ENCODE assay signal across 33 cellular contexts in genomic region chr1:211068976-211069375, GRCh38.
DNase-seq lines count a peak whose midpoint lies in the region; ATAC-seq, FAIRE-seq and TF ChIP-seq lines count a peak whose summit lies in the region.
"Had no signal": no experiment of that assay in that cellular context is flagged by ENCODE, and none has a peak within 500 bp of the region (broad histone marks: within the 10 kb centered on the region; RNA-seq: fewer than 3 reads in every experiment).

No MANE protein-coding gene starts in this region.

- intact Hi-C loops in MCF 10A (cut with micrococcal nuclease) (no loop called here), breast epithelium (cut with DNase I; ENCODE audit: low total_unique reads) (no loop called here)

- no peaks in the 10 kb centered on the region for H3K79me2 ChIP-seq in keratinocyte (ENCODE audit: control insufficient read depth, insufficient read depth, low read length)

- no peak for FAIRE-seq in keratinocyte (lab: Jason Lieb, UNC)

- H3K4me3 Mint-ChIP-seq in MCF 10A (ENCODE audit: unreplicated experiment) = peak overlapping the region; percentile 3
- H3K4me3 Mint-ChIP-seq: activated CD4-positive, alpha-beta T cell treated with anti-CD3 and anti-CD28 coated beads, Interleukin-2, amount 10 ng/mL, durations not matched to agents 24 days and 14 days; activated naive CD8-positive, alpha-beta T cell treated with anti-CD3 and anti-CD28 coated beads for 36 hours; activated T-cell treated with anti-CD3 and anti-CD28 coated beads, Interleukin-2, amount 50 U/mL, for 24 hours; nephron; stimulated activated effector memory CD8-positive, alpha-beta T cell treated with anti-CD3 and anti-CD28 coated beads, Interleukin-12 subunit alpha, Interleukin-12 subunit beta, amount 100 ng/mL, for 72 hours had no signal

- H3K9me3 ChIP-seq in breast epithelium (no peaks in the 10 kb centered on the region), adipocyte (ENCODE audit: control insufficient read depth, low read length) (no peaks in the 10 kb centered on the region), keratinocyte (ENCODE audit: control insufficient read depth, low read depth, low read length) (no peaks in the 10 kb centered on the region)
- H3K9me3 ChIP-seq: ascending aorta, tibial nerve had no signal

- H3K27ac Mint-ChIP-seq in MCF 10A (ENCODE audit: low read depth, unreplicated experiment) = no peak overlapping the region
- no peak overlapping the region for H3K27ac Mint-ChIP-seq in activated naive CD4-positive, alpha-beta T cell treated with anti-CD3 and anti-CD28 coated beads, Interleukin-2, amount 50 U/mL, for 72 hours
- H3K27ac Mint-ChIP-seq: activated CD4-positive, alpha-beta T cell treated with anti-CD3 and anti-CD28 coated beads, Interleukin-2, amount 10 ng/mL, durations not matched to agents 24 days and 14 days; activated naive CD8-positive, alpha-beta T cell treated with anti-CD3 and anti-CD28 coated beads for 36 hours; activated T-cell treated with anti-CD3 and anti-CD28 coated beads, Interleukin-2, amount 50 U/mL, for 24 hours; nephron; stimulated activated effector memory CD8-positive, alpha-beta T cell treated with anti-CD3 and anti-CD28 coated beads, Interleukin-12 subunit alpha, Interleukin-12 subunit beta, amount 100 ng/mL, for 72 hours had no signal

- no peaks in the 10 kb centered on the region for H3K27me3 Mint-ChIP-seq in MCF 10A (ENCODE audit: insufficient read depth, unreplicated experiment)
- H3K27me3 Mint-ChIP-seq: activated CD4-positive, alpha-beta T cell treated with anti-CD3 and anti-CD28 coated beads, Interleukin-2, amount 10 ng/mL, durations not matched to agents 24 days and 14 days had no signal

- no peak overlapping the region for H3K4me3 ChIP-seq in breast epithelium
- no peak overlapping the region for H3K4me3 ChIP-seq in adipocyte (ENCODE audit: low read length)
- H3K4me3 ChIP-seq in keratinocyte (ENCODE audit: control insufficient read depth in 2 of 3, extremely low read depth in 1 of 3, insufficient read depth in 2 of 3, low read depth in 1 of 3, low read length in 3 of 3) = no peak overlapping the region
- H3K4me3 ChIP-seq: ascending aorta, coronary artery, heart left ventricle, lung, tibial nerve had no signal

- no TSS peak for BruUV-seq in MCF 10A (replicated peaks; lab: Mats Ljungman, UMichigan)

- H3K4me1 ChIP-seq in breast epithelium (no peaks in the 10 kb centered on the region), adipocyte (ENCODE audit: control insufficient read depth, insufficient read depth, low read length) (no peaks in the 10 kb centered on the region), keratinocyte (ENCODE audit: control insufficient read depth, extremely low read depth, insufficient read depth, low read length) (no peaks in the 10 kb centered on the region)
- H3K4me1 ChIP-seq: ascending aorta, heart left ventricle, tibial nerve had no signal

- H3K36me3 Mint-ChIP-seq in MCF 10A (ENCODE audit: insufficient read depth, unreplicated experiment) = no peaks in the 10 kb centered on the region
- H3K36me3 Mint-ChIP-seq in activated naive CD4-positive, alpha-beta T cell treated with anti-CD3 and anti-CD28 coated beads, Interleukin-2, amount 50 U/mL, for 72 hours = no peaks in the 10 kb centered on the region
- H3K36me3 Mint-ChIP-seq: activated naive CD8-positive, alpha-beta T cell treated with anti-CD3 and anti-CD28 coated beads for 36 hours; stimulated activated effector memory CD8-positive, alpha-beta T cell treated with anti-CD3 and anti-CD28 coated beads, Interleukin-12 subunit alpha, Interleukin-12 subunit beta, amount 100 ng/mL, for 72 hours had no signal

- ATAC-seq in activated naive CD4-positive, alpha-beta T cell treated with anti-CD3 and anti-CD28 coated beads, Interleukin-2, amount 50 U/mL, for 72 hours = no peak
- ATAC-seq in HG03196 (IDR thresholded peaks at IDR 0.05; ENCODE audit: unreplicated experiment) = no peak
- ATAC-seq: heart left ventricle; Panc1; stimulated activated effector memory CD8-positive, alpha-beta T cell treated with anti-CD3 and anti-CD28 coated beads, Interleukin-12 subunit alpha, Interleukin-12 subunit beta, amount 100 ng/mL, for 72 hours had no signal

- peak; percentile 27 for DNase-seq in MCF 10A (ENCODE audit: unreplicated experiment)
- DNase-seq in breast epithelium (ENCODE audit: low spot score in 2 of 2) = no peak
- DNase-seq in adipocyte (ENCODE audit: low read depth) = peak; percentile 13
- no peak for DNase-seq in keratinocyte (ENCODE audit: low read depth, low spot score)
- DNase-seq in activated naive CD4-positive, alpha-beta T cell treated with anti-CD3 and anti-CD28 coated beads, Interleukin-2, amount 50 U/mL, for 72 hours (ENCODE audit: low spot score in 2 of 2) = no peak
- DNase-seq in effector CD4-positive, alpha-beta T cell = no peak
- no peak for DNase-seq in SK-N-DZ (ENCODE audit: low spot score)
- DNase-seq: activated CD4-positive, alpha-beta T cell treated with anti-CD3 and anti-CD28 coated beads, Interleukin-2, amount 10 ng/mL, durations not matched to agents 24 days and 14 days; activated effector memory CD4-positive, alpha-beta T cell treated with anti-CD3 and anti-CD28 coated beads, Interleukin-2, amount 50 U/mL, for 16 hours; activated naive CD8-positive, alpha-beta T cell treated with anti-CD3 and anti-CD28 coated beads for 36 hours; activated T-cell treated with anti-CD3 and anti-CD28 coated beads, Interleukin-2, amount 50 U/mL, for 24 hours; DMS79; foreskin fibroblast; heart left ventricle; NCI-H1417 treated with DMSO at 0.1 percent for 48 hours; NCI-H2081; NCI-H226; NCI-H526 treated with DMSO at 0.1 percent for 48 hours; SIG-M5; T1000; WERI-Rb-1 had no signal

- no peaks in the 10 kb centered on the region for H3K9me3 Mint-ChIP-seq in MCF 10A (ENCODE audit: unreplicated experiment)
- H3K9me3 Mint-ChIP-seq in activated naive CD4-positive, alpha-beta T cell treated with anti-CD3 and anti-CD28 coated beads, Interleukin-2, amount 50 U/mL, for 72 hours = no peaks in the 10 kb centered on the region
- H3K9me3 Mint-ChIP-seq: activated CD4-positive, alpha-beta T cell treated with anti-CD3 and anti-CD28 coated beads, Interleukin-2, amount 10 ng/mL, durations not matched to agents 24 days and 14 days; activated naive CD8-positive, alpha-beta T cell treated with anti-CD3 and anti-CD28 coated beads for 36 hours; activated T-cell treated with anti-CD3 and anti-CD28 coated beads, Interleukin-2, amount 50 U/mL, for 24 hours; nephron; stimulated activated effector memory CD8-positive, alpha-beta T cell treated with anti-CD3 and anti-CD28 coated beads, Interleukin-12 subunit alpha, Interleukin-12 subunit beta, amount 100 ng/mL, for 72 hours had no signal

- H2AFZ ChIP-seq in keratinocyte (ENCODE audit: control insufficient read depth, low read length) = peak overlapping the region; percentile 80

- CTCF ChIA-PET in MCF 10A (lab: Yijun Ruan, JAX) = interaction anchor here (0.6 kb wide), 2 partner anchors 28 to 1264 kb away, joined by 3 to 4 read pairs; no protein-coding TSS in a partner anchor

- H3K9me1 ChIP-seq in keratinocyte (ENCODE audit: control insufficient read depth, extremely low read depth, insufficient read depth, low read length) = no peaks in the 10 kb centered on the region

- H3K27ac ChIP-seq in breast epithelium (no peak overlapping the region), keratinocyte (ENCODE audit: control insufficient read depth, insufficient read depth, low read length) (no peak overlapping the region)
- H3K27ac ChIP-seq: 22Rv1, ascending aorta, C4-2B, coronary artery, heart left ventricle, HL-60, KMS-11, tibial nerve, WERI-Rb-1 had no signal

- no peak for TF ChIP-seq POLR2A in breast epithelium (IDR thresholded peaks at IDR 0.05)

- H3K4me2 ChIP-seq in keratinocyte (ENCODE audit: control insufficient read depth, extremely low read depth, insufficient read depth, low read depth, low read length) = peak overlapping the region; percentile 39
- H3K4me2 ChIP-seq: KMS-11 had no signal

- peaks cover 12% of the 10 kb centered on the region for H3K4me1 Mint-ChIP-seq in MCF 10A (ENCODE audit: insufficient read depth, unreplicated experiment)
- H3K4me1 Mint-ChIP-seq: activated CD4-positive, alpha-beta T cell treated with anti-CD3 and anti-CD28 coated beads, Interleukin-2, amount 10 ng/mL, durations not matched to agents 24 days and 14 days; activated naive CD8-positive, alpha-beta T cell treated with anti-CD3 and anti-CD28 coated beads for 36 hours; nephron; stimulated activated effector memory CD8-positive, alpha-beta T cell treated with anti-CD3 and anti-CD28 coated beads, Interleukin-12 subunit alpha, Interleukin-12 subunit beta, amount 100 ng/mL, for 72 hours had no signal

- POLR2A ChIA-PET in MCF 10A (lab: Yijun Ruan, JAX) = no interaction called here

- dilution Hi-C loops in keratinocyte (cut with MboI; ENCODE audit: extremely low pct_ligation_motif_present, low sequenced_read_pairs) = no loop called here

- H3K9ac ChIP-seq in adipocyte (ENCODE audit: low read length) (no peak overlapping the region), keratinocyte (ENCODE audit: control insufficient read depth, extremely low read depth, insufficient read depth, low read length) (no peak overlapping the region)
- H3K9ac ChIP-seq: KMS-11 had no signal

- H4K20me1 ChIP-seq in keratinocyte (ENCODE audit: control insufficient read depth, extremely low read depth, insufficient read depth, low read length) = no peaks in the 10 kb centered on the region

- TF ChIP-seq CTCF in MCF 10A (IDR thresholded peaks at IDR 0.05; ENCODE audit: unreplicated experiment) (no peak), breast epithelium (IDR thresholded peaks at IDR 0.05) (no peak), keratinocyte (optimal IDR thresholded peaks at IDR 0.05 in 1 of 3, IDR thresholded peaks at IDR 0.05 in 1 of 3, conservative IDR thresholded peaks at IDR 0.05 in 1 of 3; ENCODE audit: extremely low read depth in 1 of 3, insufficient read depth in 2 of 3, low read length in 3 of 3) (no peak)

- H3K36me3 ChIP-seq in breast epithelium (no peaks in the 10 kb centered on the region), adipocyte (ENCODE audit: control insufficient read depth, insufficient read depth, low read length, severe bottlenecking) (no peaks in the 10 kb centered on the region), keratinocyte (ENCODE audit: control insufficient read depth in 2 of 2, extremely low read depth in 1 of 2, insufficient read depth in 2 of 2, low read length in 2 of 2) (no peaks in the 10 kb centered on the region)
- H3K36me3 ChIP-seq: ascending aorta, heart left ventricle, tibial nerve, WERI-Rb-1 had no signal

- no peaks in the 10 kb centered on the region for H3K27me3 ChIP-seq in breast epithelium
- no peaks in the 10 kb centered on the region for H3K27me3 ChIP-seq in adipocyte (replicated peaks; ENCODE audit: control insufficient read depth, insufficient read depth, low read length)
- no peaks in the 10 kb centered on the region for H3K27me3 ChIP-seq in keratinocyte (ENCODE audit: control insufficient read depth, extremely low read depth, insufficient read depth, low read length)
- H3K27me3 ChIP-seq: ascending aorta, heart left ventricle, tibial nerve had no signal

Comparison
In these comparisons a context has a peak if more than half of its experiments do, and no peak if none do; other contexts are left out.
1. DNase-seq: peak in MCF 10A (single experiment) and adipocyte (single experiment); none in breast epithelium (0 of 2), keratinocyte (single experiment), activated naive CD4-positive, alpha-beta T cell treated with anti-CD3 and anti-CD28 coated beads, Interleukin-2, amount 50 U/mL, for 72 hours (0 of 2), effector CD4-positive, alpha-beta T cell (single experiment) and SK-N-DZ (single experiment).